Comparison of ENCODE assay signal across 1 cellular context in the genomic region with DNA sequence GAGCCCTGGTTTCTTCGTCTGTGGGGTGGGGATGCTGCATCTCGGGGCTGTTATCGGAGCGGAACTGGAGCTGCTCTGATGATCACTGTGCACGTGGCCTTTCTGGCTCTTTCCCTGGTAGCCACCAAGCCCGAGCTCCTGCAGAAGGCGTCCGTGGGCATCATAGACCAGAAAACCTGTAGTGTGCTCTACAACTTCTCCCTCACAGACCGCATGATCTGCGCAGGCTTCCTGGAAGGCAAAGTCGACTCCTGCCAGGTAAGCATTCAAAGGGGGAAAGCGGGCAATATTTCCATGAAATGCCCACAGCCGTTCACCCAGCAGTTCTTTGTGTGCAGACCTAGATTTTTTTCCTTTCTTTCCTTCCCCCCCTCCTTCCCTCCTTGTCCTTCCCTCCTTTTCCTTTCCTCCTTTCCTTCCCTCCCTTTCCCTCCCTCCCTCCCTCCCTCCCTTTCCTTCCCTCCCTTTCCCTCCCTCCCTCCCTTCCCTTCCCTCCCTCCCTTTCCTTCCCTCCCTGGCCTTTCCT.
TF ChIP-seq lines count a peak whose summit lies in the region.

No MANE protein-coding gene starts in this region.

TF ChIP-seq in HepG2, 621 proteins besides CTCF, POLR2A, EP300 and RAD21 (continued from another document):
- TF ChIP-seq, protein P1, sequence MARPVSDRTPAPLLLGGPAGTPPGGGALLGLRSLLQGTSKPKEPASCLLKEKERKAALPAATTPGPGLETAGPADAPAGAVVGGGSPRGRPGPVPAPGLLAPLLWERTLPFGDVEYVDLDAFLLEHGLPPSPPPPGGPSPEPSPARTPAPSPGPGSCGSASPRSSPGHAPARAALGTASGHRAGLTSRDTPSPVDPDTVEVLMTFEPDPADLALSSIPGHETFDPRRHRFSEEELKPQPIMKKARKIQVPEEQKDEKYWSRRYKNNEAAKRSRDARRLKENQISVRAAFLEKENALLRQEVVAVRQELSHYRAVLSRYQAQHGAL (CRISPR knock-in tag; IDR thresholded peaks at IDR 0.05; ENCODE audit: not compliant biosample characterization), result no peak
- TF ChIP-seq ZFP36L2 (CRISPR knock-in tag; IDR thresholded peaks at IDR 0.05) (no peak), NRL (CRISPR knock-in tag; IDR thresholded peaks at IDR 0.05; ENCODE audit: borderline replicate concordance) (no peak), ZNF598 (CRISPR knock-in tag; IDR thresholded peaks at IDR 0.05; ENCODE audit: borderline replicate concordance) (no peak), NFAT5 (CRISPR knock-in tag; IDR thresholded peaks at IDR 0.05) (no peak), ZNF331 (CRISPR knock-in tag; IDR thresholded peaks at IDR 0.05) (no peak), KMT2A (CRISPR knock-in tag; IDR thresholded peaks at IDR 0.05) (no peak), SOX6 (IDR thresholded peaks at IDR 0.05) (no peak), SOX6 (CRISPR knock-in tag; IDR thresholded peaks at IDR 0.05) (no peak), FOXK1 (CRISPR knock-in tag; IDR thresholded peaks at IDR 0.05; ENCODE audit: borderline replicate concordance, low read depth) (no peak), RFX5 (IDR thresholded peaks at IDR 0.05; ENCODE audit: low read depth, low read length) (0 out of 2 replicates have a peak, but pooled peaks have one; percentile 21), HOMEZ (CRISPR knock-in tag; IDR thresholded peaks at IDR 0.05; ENCODE audit: low read depth) (no peak), TAF15 (IDR thresholded peaks at IDR 0.05; ENCODE audit: low read depth, low read length, poor library complexity, severe bottlenecking) (no peak), ZFP1 (CRISPR knock-in tag; IDR thresholded peaks at IDR 0.05) (no peak), PCBP2 (optimal IDR thresholded peaks at IDR 0.05; ENCODE audit: low read depth, low read length, poor library complexity, severe bottlenecking) (peak; percentile 93), MIER3 (CRISPR knock-in tag; IDR thresholded peaks at IDR 0.05; ENCODE audit: borderline replicate concordance) (no peak)
- TF ChIP-seq, protein P2, sequence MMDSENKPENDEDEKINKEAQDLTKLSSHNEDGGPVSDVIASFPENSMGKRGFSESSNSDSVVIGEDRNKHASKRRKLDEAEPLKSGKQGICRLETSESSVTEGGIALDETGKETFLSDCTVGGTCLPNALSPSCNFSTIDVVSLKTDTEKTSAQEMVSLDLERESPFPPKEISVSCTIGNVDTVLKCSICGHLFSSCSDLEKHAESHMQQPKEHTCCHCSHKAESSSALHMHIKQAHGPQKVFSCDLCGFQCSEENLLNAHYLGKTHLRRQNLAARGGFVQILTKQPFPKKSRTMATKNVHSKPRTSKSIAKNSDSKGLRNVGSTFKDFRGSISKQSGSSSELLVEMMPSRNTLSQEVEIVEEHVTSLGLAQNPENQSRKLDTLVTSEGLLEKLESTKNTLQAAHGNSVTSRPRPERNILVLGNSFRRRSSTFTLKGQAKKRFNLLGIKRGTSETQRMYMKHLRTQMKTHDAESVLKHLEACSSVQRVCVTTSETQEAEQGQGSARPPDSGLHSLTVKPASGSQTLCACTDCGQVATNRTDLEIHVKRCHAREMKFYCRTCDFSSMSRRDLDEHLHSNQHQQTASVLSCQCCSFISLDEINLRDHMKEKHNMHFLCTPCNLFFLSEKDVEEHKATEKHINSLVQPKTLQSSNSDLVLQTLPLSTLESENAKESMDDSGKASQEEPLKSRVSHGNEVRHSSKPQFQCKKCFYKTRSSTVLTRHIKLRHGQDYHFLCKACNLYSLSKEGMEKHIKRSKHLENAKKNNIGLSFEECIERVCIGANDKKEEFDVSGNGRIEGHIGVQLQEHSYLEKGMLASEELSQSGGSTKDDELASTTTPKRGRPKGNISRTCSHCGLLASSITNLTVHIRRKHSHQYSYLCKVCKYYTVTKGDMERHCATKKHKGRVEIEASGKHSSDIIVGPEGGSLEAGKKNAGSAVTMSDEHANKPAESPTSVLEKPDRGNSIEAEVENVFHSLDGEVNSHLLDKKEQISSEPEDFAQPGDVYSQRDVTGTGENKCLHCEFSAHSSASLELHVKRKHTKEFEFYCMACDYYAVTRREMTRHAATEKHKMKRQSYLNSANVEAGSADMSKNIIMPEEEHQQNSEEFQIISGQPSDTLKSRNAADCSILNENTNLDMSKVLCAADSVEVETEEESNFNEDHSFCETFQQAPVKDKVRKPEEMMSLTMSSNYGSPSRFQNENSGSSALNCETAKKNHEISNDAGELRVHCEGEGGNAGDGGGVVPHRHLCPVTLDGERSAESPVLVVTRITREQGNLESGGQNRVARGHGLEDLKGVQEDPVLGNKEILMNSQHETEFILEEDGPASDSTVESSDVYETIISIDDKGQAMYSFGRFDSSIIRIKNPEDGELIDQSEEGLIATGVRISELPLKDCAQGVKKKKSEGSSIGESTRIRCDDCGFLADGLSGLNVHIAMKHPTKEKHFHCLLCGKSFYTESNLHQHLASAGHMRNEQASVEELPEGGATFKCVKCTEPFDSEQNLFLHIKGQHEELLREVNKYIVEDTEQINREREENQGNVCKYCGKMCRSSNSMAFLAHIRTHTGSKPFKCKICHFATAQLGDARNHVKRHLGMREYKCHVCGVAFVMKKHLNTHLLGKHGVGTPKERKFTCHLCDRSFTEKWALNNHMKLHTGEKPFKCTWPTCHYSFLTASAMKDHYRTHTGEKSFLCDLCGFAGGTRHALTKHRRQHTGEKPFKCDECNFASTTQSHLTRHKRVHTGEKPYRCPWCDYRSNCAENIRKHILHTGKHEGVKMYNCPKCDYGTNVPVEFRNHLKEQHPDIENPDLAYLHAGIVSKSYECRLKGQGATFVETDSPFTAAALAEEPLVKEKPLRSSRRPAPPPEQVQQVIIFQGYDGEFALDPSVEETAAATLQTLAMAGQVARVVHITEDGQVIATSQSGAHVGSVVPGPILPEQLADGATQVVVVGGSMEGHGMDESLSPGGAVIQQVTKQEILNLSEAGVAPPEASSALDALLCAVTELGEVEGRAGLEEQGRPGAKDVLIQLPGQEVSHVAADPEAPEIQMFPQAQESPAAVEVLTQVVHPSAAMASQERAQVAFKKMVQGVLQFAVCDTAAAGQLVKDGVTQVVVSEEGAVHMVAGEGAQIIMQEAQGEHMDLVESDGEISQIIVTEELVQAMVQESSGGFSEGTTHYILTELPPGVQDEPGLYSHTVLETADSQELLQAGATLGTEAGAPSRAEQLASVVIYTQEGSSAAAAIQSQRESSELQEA (CRISPR knock-in tag; IDR thresholded peaks at IDR 0.05; ENCODE audit: not compliant biosample characterization), result no peak
- TF ChIP-seq, protein P3, sequence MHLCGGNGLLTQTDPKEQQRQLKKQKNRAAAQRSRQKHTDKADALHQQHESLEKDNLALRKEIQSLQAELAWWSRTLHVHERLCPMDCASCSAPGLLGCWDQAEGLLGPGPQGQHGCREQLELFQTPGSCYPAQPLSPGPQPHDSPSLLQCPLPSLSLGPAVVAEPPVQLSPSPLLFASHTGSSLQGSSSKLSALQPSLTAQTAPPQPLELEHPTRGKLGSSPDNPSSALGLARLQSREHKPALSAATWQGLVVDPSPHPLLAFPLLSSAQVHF (CRISPR knock-in tag; IDR thresholded peaks at IDR 0.05), result no peak
